In the genomic region with DNA sequence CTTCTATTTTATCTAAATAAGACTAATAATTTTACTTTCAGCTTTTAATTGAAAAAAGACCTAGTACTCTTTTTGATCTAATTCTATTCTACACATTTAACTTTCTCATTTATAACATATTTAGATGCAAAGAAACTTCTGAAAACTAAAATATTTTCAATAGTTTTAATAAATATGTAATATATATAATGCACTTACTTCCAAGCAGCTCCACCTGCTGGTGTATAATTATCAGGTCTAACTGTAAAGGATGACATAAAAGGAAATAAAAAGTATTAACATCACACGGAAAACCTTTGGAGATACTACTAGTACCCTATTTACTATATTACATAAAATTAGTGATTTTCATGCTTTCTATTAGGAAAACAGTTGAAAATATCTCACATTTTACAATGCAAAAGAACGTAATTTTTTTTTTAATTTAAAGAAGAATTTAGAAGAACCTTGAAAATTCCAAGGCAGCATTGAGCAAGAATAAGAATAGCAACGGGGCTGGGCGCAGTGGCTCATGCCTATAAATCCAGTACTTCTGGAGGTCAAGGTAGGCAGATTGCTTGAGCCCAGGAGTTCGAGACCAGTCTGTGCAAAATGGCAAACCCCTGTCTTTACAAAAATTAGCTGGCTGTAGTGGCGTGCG, we compare ENCODE assay signal across 10 cellular contexts. TPM values are rescaled to one million over a fixed set of nuclear protein-coding genes. Genes with fewer than 3 reads are reported as not detected.
DNase-seq lines count a peak whose midpoint lies in the region; ATAC-seq and TF ChIP-seq lines count a peak whose summit lies in the region.
"Had no signal": no experiment of that assay in that cellular context is flagged by ENCODE, and none has a peak within 500 bp of the region (broad histone marks: within the 10 kb centered on the region; RNA-seq: fewer than 3 reads in every experiment).

No MANE protein-coding gene starts in this region.

- no peak overlapping the region for H2BK15ac ChIP-seq in IMR-90 (ENCODE audit: low read depth, low read length)

- H3K56ac ChIP-seq in IMR-90 (ENCODE audit: extremely low read depth, insufficient read depth, low read length), result no peak overlapping the region

- WGBS in IMR-90 (ENCODE audit: extremely low coverage in 2 of 2, insufficient read length in 1 of 2), 2 experiments, result no CpG with 5 or more reads among the region's 7 CpGs

- H3K4me1 ChIP-seq in Caco-2, result no peaks in the 10 kb centered on the region
- no peaks in the 10 kb centered on the region for H3K4me1 ChIP-seq in IMR-90 (ENCODE audit: control insufficient read depth, insufficient read depth, low read length)
- H3K4me1 ChIP-seq: right atrium auricular region had no signal

- peak; percentile 42; the same call in 1 of the 2 replicates for ATAC-seq in IMR-90 (ENCODE audit: low read depth)
- ATAC-seq: effector memory CD8-positive, alpha-beta T cell had no signal

- POLR2A ChIA-PET in Caco-2 (lab: Charles Lee) (no interaction called here), IMR-90 (lab: Charles Lee; ENCODE audit: unreplicated experiment) (no interaction called here)
- POLR2A ChIA-PET in activated CD4-positive, alpha-beta memory T cell treated with anti-CD3 and anti-CD28 coated beads for 36 hours (lab: Charles Lee), result no interaction called here

- no peak overlapping the region for H4K8ac ChIP-seq in IMR-90 (ENCODE audit: low read depth in 2 of 2, low read length in 2 of 2)

- no peak overlapping the region for H2BK20ac ChIP-seq in IMR-90 (ENCODE audit: low read depth, low read length)

- H3K9me1 ChIP-seq in IMR-90 (ENCODE audit: insufficient read depth, low read length), result no peaks in the 10 kb centered on the region; the same call in 1 of the 2 replicates

- no peak overlapping the region for H3K23ac ChIP-seq in IMR-90 (ENCODE audit: low read depth, low read length)

- no peak overlapping the region for H3K27ac ChIP-seq in IMR-90 (ENCODE audit: insufficient read depth, low read length)
- H3K27ac ChIP-seq: right atrium auricular region, WERI-Rb-1 had no signal

- in situ Hi-C loops in IMR-90 (cut with MboI; ENCODE audit: low sequenced_read_pairs), result no loop called here

- TF ChIP-seq RAD21 in IMR-90 (IDR thresholded peaks at IDR 0.05; ENCODE audit: low read length), result peak; percentile 19; the same call in 1 of the 2 replicates

- no peak overlapping the region for H2BK5ac ChIP-seq in IMR-90 (ENCODE audit: low read depth, low read length, poor library complexity, severe bottlenecking)

- H3K27me3 ChIP-seq in Caco-2 (replicated peaks; ENCODE audit: control insufficient read depth, insufficient read depth, low read length) (no peaks in the 10 kb centered on the region), IMR-90 (ENCODE audit: control insufficient read depth, insufficient read depth, low read length) (no peaks in the 10 kb centered on the region)
- H3K27me3 ChIP-seq: right atrium auricular region had no signal

- TF ChIP-seq CTCF in Caco-2 (IDR thresholded peaks at IDR 0.05; ENCODE audit: insufficient read depth in 1 of 2, low read depth in 1 of 2, low read length in 1 of 2, severe bottlenecking in 1 of 2, unreplicated experiment in 1 of 2), result peak; percentile 31 to 37
- TF ChIP-seq CTCF in IMR-90 (conservative IDR thresholded peaks at IDR 0.05; ENCODE audit: low read depth, low read length), result peak; percentile 50

- CTCF ChIA-PET in Caco-2 (lab: Charles Lee), result interaction anchor here (1.0 kb wide), 1 partner anchor 43 kb away, joined by 3 read pairs; no protein-coding TSS in a partner anchor
- CTCF ChIA-PET in IMR-90 (lab: Yijun Ruan, JAX), result interaction anchor here (0.6 to 1.4 kb wide), 4 partner anchors 44 to 862 kb away, joined by 3 to 4 read pairs (median 3); no protein-coding TSS in a partner anchor
- CTCF ChIA-PET in activated CD4-positive, alpha-beta memory T cell treated with anti-CD3 and anti-CD28 coated beads for 36 hours (lab: Charles Lee), result interaction anchor here (0.6 to 1.4 kb wide), 6 partner anchors 9 to 407 kb away, joined by 3 to 6 read pairs (median 4); no protein-coding TSS in a partner anchor

- H3K18ac ChIP-seq in IMR-90 (ENCODE audit: low read depth, low read length), result no peak overlapping the region

- H3K9me3 ChIP-seq in Caco-2 (no peaks in the 10 kb centered on the region), IMR-90 (ENCODE audit: control insufficient read depth, insufficient read depth, low read length) (no peaks in the 10 kb centered on the region)
- H3K9me3 ChIP-seq: right atrium auricular region had no signal

- BruUV-seq in Caco-2 (replicated peaks; lab: Mats Ljungman, UMichigan) (no TSS peak), IMR-90 (replicated peaks; lab: Mats Ljungman, UMichigan) (no TSS peak)

- H3K9me3 Mint-ChIP-seq in Caco-2 (ENCODE audit: unreplicated experiment), result no peaks in the 10 kb centered on the region
- no peaks in the 10 kb centered on the region for H3K9me3 Mint-ChIP-seq in activated CD4-positive, alpha-beta memory T cell treated with anti-CD3 and anti-CD28 coated beads for 36 hours
- H3K9me3 Mint-ChIP-seq: effector memory CD8-positive, alpha-beta T cell had no signal

- no peak overlapping the region for H3K4me2 ChIP-seq in IMR-90 (ENCODE audit: low read depth, low read length)

- no peak for DNase-seq in Caco-2
- peak; percentile 33 for DNase-seq in IMR-90
- peak; percentile 8 for DNase-seq in astrocyte of the hippocampus (ENCODE audit: low read depth, low spot score)
- DNase-seq in lung microvascular endothelial cell (ENCODE audit: low read depth in 2 of 2), result peak; percentile 41 to 60
- DNase-seq in activated CD4-positive, alpha-beta memory T cell treated with anti-CD3 and anti-CD28 coated beads for 36 hours, result no peak
- DNase-seq in NCI-H187 treated with DMSO at 0.1 percent for 48 hours (lab: John Stamatoyannopoulos, UW), result no peak
- no peak for DNase-seq in glomerular visceral epithelial cell (ENCODE audit: extremely low spot score)
- DNase-seq: effector memory CD8-positive, alpha-beta T cell; WERI-Rb-1 had no signal

- H3K36me3 ChIP-seq in Caco-2 (ENCODE audit: control insufficient read depth, insufficient read depth, low read length) (no peaks in the 10 kb centered on the region), IMR-90 (ENCODE audit: control insufficient read depth, insufficient read depth, low read length) (no peaks in the 10 kb centered on the region)
- H3K36me3 ChIP-seq: right atrium auricular region, WERI-Rb-1 had no signal

- no peak overlapping the region for H2AFZ ChIP-seq in IMR-90 (replicated peaks; ENCODE audit: low read length, poor library complexity)

- no peak overlapping the region for H3K4ac ChIP-seq in IMR-90 (ENCODE audit: low read depth, low read length)

- no peak overlapping the region for H3K27ac Mint-ChIP-seq in Caco-2 (ENCODE audit: unreplicated experiment)
- H3K27ac Mint-ChIP-seq in activated CD4-positive, alpha-beta memory T cell treated with anti-CD3 and anti-CD28 coated beads for 36 hours, result no peak overlapping the region
- H3K27ac Mint-ChIP-seq: effector memory CD8-positive, alpha-beta T cell had no signal

- no peak overlapping the region for H2AK5ac ChIP-seq in IMR-90 (ENCODE audit: low read depth, low read length)

- intact Hi-C loops in Caco-2 (cut with micrococcal nuclease; ENCODE audit: unreplicated experiment), result no loop called here
- intact Hi-C loops in IMR-90 (cut with micrococcal nuclease), result loop anchor here (10.0 kb wide), 1 partner anchor 810 kb away; no protein-coding TSS in a partner anchor
- intact Hi-C loops in activated CD4-positive, alpha-beta memory T cell treated with anti-CD3 and anti-CD28 coated beads for 36 hours (cut with micrococcal nuclease), result loop anchor here (5.0 kb wide), 1 partner anchor 378 kb away; no protein-coding TSS in a partner anchor

- no peak overlapping the region for H2BK120ac ChIP-seq in IMR-90 (ENCODE audit: low read depth, low read length)

- H4K5ac ChIP-seq in IMR-90 (ENCODE audit: low read depth, low read length), result no peak overlapping the region

- TF ChIP-seq POLR2A in IMR-90 (IDR thresholded peaks at IDR 0.05; ENCODE audit: low read depth, low read length), result no peak

- H3K4me3 Mint-ChIP-seq in Caco-2 (ENCODE audit: unreplicated experiment), result no peak overlapping the region
- H3K4me3 Mint-ChIP-seq in activated CD4-positive, alpha-beta memory T cell treated with anti-CD3 and anti-CD28 coated beads for 36 hours, result no peak overlapping the region
- H3K4me3 Mint-ChIP-seq: effector memory CD8-positive, alpha-beta T cell had no signal

- no peaks in the 10 kb centered on the region for H3K36me3 Mint-ChIP-seq in Caco-2 (ENCODE audit: insufficient read depth, unreplicated experiment)
- H3K36me3 Mint-ChIP-seq in activated CD4-positive, alpha-beta memory T cell treated with anti-CD3 and anti-CD28 coated beads for 36 hours, result no peaks in the 10 kb centered on the region

- H3K4me3 ChIP-seq in Caco-2 (ENCODE audit: low read depth, low read length) (no peak overlapping the region), IMR-90 (ENCODE audit: insufficient read depth, low read depth, low read length) (no peak overlapping the region)
- H3K4me3 ChIP-seq: right atrium auricular region had no signal

- no peak overlapping the region for H3K9ac ChIP-seq in IMR-90 (ENCODE audit: low read depth, low read length)

- H4K91ac ChIP-seq in IMR-90 (ENCODE audit: insufficient read depth, low read depth, low read length), result no peak overlapping the region

- H3K4me1 Mint-ChIP-seq in Caco-2 (ENCODE audit: low read depth, unreplicated experiment), result no peaks in the 10 kb centered on the region
- H3K4me1 Mint-ChIP-seq in activated CD4-positive, alpha-beta memory T cell treated with anti-CD3 and anti-CD28 coated beads for 36 hours (ENCODE audit: low read depth), result no peaks in the 10 kb centered on the region

- H3K79me1 ChIP-seq in IMR-90 (ENCODE audit: low read depth in 1 of 2, low read length in 2 of 2), result no peaks in the 10 kb centered on the region

- no peak overlapping the region for H2AK9ac ChIP-seq in IMR-90 (replicated peaks; ENCODE audit: low read depth, low read length, poor library complexity)

- no peaks in the 10 kb centered on the region for H4K20me1 ChIP-seq in IMR-90 (ENCODE audit: insufficient read depth, low read length)

- dilution Hi-C loops in IMR-90 (cut with HindIII; ENCODE audit: low sequenced_read_pairs, unreplicated experiment), result no loop called here

- no peaks in the 10 kb centered on the region for H3K27me3 Mint-ChIP-seq in Caco-2 (ENCODE audit: insufficient read depth, unreplicated experiment)
- H3K27me3 Mint-ChIP-seq in activated CD4-positive, alpha-beta memory T cell treated with anti-CD3 and anti-CD28 coated beads for 36 hours, result no peaks in the 10 kb centered on the region
- H3K27me3 Mint-ChIP-seq: effector memory CD8-positive, alpha-beta T cell had no signal

- H3K14ac ChIP-seq in IMR-90 (replicated peaks; ENCODE audit: low read depth, low read length), result no peak overlapping the region

RNA-seq across cellular contexts. Expression of a gene that starts 10.2 kb away (rescaled TPM):
- total RNA-seq in Caco-2 (2022) (0.26 TPM in 1 of 2 replicates, not detected in the other), IMR-90 (2012; rRNA removed) (not detected in 2 replicates), lung microvascular endothelial cell (not detected in 2 replicates)
- polyA plus RNA-seq in IMR-90 (2012; rRNA removed), result not detected in 2 replicates
- not detected in 2 replicates for polyA plus RNA-seq in IMR-90 (2012; cell fraction: cytosol; rRNA removed)
- not detected in 2 replicates for polyA plus RNA-seq in IMR-90 (2012; cell fraction: nucleus; rRNA removed; ENCODE audit: low replicate concordance)
- total RNA-seq in activated CD4-positive, alpha-beta memory T cell treated with anti-CD3 and anti-CD28 coated beads for 36 hours, result not detected
- total RNA-seq: right atrium auricular region had no signal

RNA-seq across cellular contexts. Expression of a gene that starts 50.6 kb away (rescaled TPM):
- 112 and 116 TPM in 2 replicates for total RNA-seq in Caco-2 (2022)
- 5.6 and 11.7 TPM in 2 replicates for total RNA-seq in IMR-90 (2012; rRNA removed)
- polyA plus RNA-seq in IMR-90 (2012; rRNA removed), result 11.5 and 13.2 TPM in 2 replicates
- 10.0 and 10.3 TPM in 2 replicates for polyA plus RNA-seq in IMR-90 (2012; cell fraction: cytosol; rRNA removed)
- 4.8 and 15.0 TPM in 2 replicates for polyA plus RNA-seq in IMR-90 (2012; cell fraction: nucleus; rRNA removed; ENCODE audit: low replicate concordance)
- 58.0 and 70.4 TPM in 2 replicates for total RNA-seq in lung microvascular endothelial cell
- total RNA-seq in activated CD4-positive, alpha-beta memory T cell treated with anti-CD3 and anti-CD28 coated beads for 36 hours, result 10 to 100 TPM; 65.8 to 69.0 TPM

Comparison
In these comparisons a context has a peak if more than half of its experiments do, and no peak if none do; other contexts are left out.
1. DNase-seq: peak in IMR-90 (single experiment), astrocyte of the hippocampus (single experiment) and lung microvascular endothelial cell (2 of 2); none in Caco-2 (0 of 2), activated CD4-positive, alpha-beta memory T cell treated with anti-CD3 and anti-CD28 coated beads for 36 hours (single experiment), NCI-H187 treated with DMSO at 0.1 percent for 48 hours (single experiment) and glomerular visceral epithelial cell (single experiment).